In genomic region chr4:102815981-102816380, GRCh38 we compare ENCODE assay signal across 1 cellular context.
A peak's percentile ranks its signal among the peaks of the same experiment; 100 is the strongest.
TF ChIP-seq lines count a peak whose summit lies in the region.

No MANE protein-coding gene starts in this region.

TF ChIP-seq in SK-N-SH, 30 proteins besides CTCF, POLR2A, EP300 and RAD21:
- TF ChIP-seq, protein P1, sequence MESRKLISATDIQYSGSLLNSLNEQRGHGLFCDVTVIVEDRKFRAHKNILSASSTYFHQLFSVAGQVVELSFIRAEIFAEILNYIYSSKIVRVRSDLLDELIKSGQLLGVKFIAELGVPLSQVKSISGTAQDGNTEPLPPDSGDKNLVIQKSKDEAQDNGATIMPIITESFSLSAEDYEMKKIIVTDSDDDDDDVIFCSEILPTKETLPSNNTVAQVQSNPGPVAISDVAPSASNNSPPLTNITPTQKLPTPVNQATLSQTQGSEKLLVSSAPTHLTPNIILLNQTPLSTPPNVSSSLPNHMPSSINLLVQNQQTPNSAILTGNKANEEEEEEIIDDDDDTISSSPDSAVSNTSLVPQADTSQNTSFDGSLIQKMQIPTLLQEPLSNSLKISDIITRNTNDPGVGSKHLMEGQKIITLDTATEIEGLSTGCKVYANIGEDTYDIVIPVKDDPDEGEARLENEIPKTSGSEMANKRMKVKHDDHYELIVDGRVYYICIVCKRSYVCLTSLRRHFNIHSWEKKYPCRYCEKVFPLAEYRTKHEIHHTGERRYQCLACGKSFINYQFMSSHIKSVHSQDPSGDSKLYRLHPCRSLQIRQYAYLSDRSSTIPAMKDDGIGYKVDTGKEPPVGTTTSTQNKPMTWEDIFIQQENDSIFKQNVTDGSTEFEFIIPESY (IDR thresholded peaks at IDR 0.05; ENCODE audit: borderline replicate concordance, low read depth): no peak
- TF ChIP-seq SMC3 (IDR thresholded peaks at IDR 0.05; ENCODE audit: low read depth, low read length) (no peak), YY1 (IDR thresholded peaks at IDR 0.05; ENCODE audit: low read depth) (peak; percentile 81; the same call in 1 of the 2 replicates), EZH2phosphoT487 (IDR thresholded peaks at IDR 0.05; ENCODE audit: borderline replicate concordance, low read depth) (no peak), POLR2AphosphoS5 (IDR thresholded peaks at IDR 0.05; ENCODE audit: low read depth, low read length) (peak; percentile 31; the same call in 1 of the 2 replicates), JUND (IDR thresholded peaks at IDR 0.05) (peak; percentile 72), FOSL2 (IDR thresholded peaks at IDR 0.05; ENCODE audit: borderline replicate concordance, low read depth) (peak; percentile 88), MXI1 (IDR thresholded peaks at IDR 0.05; ENCODE audit: low read depth, low read length) (no peak), NFIC (IDR thresholded peaks at IDR 0.05; ENCODE audit: borderline replicate concordance) (no peak), TAF1 (IDR thresholded peaks at IDR 0.05; ENCODE audit: borderline replicate concordance, low read depth, low read length) (no peak), TEAD4 (IDR thresholded peaks at IDR 0.05; ENCODE audit: borderline replicate concordance, insufficient read depth) (no peak), CHD2 (IDR thresholded peaks at IDR 0.05; ENCODE audit: low read length, partially characterized antibody) (no peak), FOXJ3 (CRISPR knock-in tag; IDR thresholded peaks at IDR 0.05) (no peak), TCF12 (IDR thresholded peaks at IDR 0.05) (peak; percentile 73), RFX5 (IDR thresholded peaks at IDR 0.05; ENCODE audit: low read length) (no peak), SIN3A (IDR thresholded peaks at IDR 0.05; ENCODE audit: borderline replicate concordance, low read depth, low read length) (no peak), RCOR1 (IDR thresholded peaks at IDR 0.05; ENCODE audit: low read length) (no peak), RXRA (IDR thresholded peaks at IDR 0.05; ENCODE audit: borderline replicate concordance, low read depth) (no peak), ELF1 (IDR thresholded peaks at IDR 0.05) (no peak), MEF2A (IDR thresholded peaks at IDR 0.05; ENCODE audit: borderline replicate concordance, low read depth) (no peak), GATA2 (CRISPR knock-in tag; IDR thresholded peaks at IDR 0.05) (no peak), FOXM1 (IDR thresholded peaks at IDR 0.05; ENCODE audit: low read depth) (no peak), GABPA (IDR thresholded peaks at IDR 0.05; ENCODE audit: low read depth) (no peak), NRF1 (IDR thresholded peaks at IDR 0.05; ENCODE audit: low read depth, low read length) (no peak), MAX (IDR thresholded peaks at IDR 0.05; ENCODE audit: low read depth) (0 out of 2 replicates have a peak, but pooled peaks have one; percentile 12)
- TF ChIP-seq, protein P2, sequence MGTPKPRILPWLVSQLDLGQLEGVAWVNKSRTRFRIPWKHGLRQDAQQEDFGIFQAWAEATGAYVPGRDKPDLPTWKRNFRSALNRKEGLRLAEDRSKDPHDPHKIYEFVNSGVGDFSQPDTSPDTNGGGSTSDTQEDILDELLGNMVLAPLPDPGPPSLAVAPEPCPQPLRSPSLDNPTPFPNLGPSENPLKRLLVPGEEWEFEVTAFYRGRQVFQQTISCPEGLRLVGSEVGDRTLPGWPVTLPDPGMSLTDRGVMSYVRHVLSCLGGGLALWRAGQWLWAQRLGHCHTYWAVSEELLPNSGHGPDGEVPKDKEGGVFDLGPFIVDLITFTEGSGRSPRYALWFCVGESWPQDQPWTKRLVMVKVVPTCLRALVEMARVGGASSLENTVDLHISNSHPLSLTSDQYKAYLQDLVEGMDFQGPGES (IDR thresholded peaks at IDR 0.05; ENCODE audit: low read depth, low read length): no peak
- TF ChIP-seq, protein P3, sequence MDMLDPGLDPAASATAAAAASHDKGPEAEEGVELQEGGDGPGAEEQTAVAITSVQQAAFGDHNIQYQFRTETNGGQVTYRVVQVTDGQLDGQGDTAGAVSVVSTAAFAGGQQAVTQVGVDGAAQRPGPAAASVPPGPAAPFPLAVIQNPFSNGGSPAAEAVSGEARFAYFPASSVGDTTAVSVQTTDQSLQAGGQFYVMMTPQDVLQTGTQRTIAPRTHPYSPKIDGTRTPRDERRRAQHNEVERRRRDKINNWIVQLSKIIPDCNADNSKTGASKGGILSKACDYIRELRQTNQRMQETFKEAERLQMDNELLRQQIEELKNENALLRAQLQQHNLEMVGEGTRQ (IDR thresholded peaks at IDR 0.05; ENCODE audit: borderline replicate concordance, low read depth, low read length): no peak
- TF ChIP-seq, protein P4, sequence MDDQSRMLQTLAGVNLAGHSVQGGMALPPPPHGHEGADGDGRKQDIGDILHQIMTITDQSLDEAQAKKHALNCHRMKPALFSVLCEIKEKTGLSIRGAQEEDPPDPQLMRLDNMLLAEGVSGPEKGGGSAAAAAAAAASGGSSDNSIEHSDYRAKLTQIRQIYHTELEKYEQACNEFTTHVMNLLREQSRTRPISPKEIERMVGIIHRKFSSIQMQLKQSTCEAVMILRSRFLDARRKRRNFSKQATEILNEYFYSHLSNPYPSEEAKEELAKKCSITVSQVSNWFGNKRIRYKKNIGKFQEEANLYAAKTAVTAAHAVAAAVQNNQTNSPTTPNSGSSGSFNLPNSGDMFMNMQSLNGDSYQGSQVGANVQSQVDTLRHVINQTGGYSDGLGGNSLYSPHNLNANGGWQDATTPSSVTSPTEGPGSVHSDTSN (IDR thresholded peaks at IDR 0.05): peak; percentile 63
- TF ChIP-seq, protein P5, sequence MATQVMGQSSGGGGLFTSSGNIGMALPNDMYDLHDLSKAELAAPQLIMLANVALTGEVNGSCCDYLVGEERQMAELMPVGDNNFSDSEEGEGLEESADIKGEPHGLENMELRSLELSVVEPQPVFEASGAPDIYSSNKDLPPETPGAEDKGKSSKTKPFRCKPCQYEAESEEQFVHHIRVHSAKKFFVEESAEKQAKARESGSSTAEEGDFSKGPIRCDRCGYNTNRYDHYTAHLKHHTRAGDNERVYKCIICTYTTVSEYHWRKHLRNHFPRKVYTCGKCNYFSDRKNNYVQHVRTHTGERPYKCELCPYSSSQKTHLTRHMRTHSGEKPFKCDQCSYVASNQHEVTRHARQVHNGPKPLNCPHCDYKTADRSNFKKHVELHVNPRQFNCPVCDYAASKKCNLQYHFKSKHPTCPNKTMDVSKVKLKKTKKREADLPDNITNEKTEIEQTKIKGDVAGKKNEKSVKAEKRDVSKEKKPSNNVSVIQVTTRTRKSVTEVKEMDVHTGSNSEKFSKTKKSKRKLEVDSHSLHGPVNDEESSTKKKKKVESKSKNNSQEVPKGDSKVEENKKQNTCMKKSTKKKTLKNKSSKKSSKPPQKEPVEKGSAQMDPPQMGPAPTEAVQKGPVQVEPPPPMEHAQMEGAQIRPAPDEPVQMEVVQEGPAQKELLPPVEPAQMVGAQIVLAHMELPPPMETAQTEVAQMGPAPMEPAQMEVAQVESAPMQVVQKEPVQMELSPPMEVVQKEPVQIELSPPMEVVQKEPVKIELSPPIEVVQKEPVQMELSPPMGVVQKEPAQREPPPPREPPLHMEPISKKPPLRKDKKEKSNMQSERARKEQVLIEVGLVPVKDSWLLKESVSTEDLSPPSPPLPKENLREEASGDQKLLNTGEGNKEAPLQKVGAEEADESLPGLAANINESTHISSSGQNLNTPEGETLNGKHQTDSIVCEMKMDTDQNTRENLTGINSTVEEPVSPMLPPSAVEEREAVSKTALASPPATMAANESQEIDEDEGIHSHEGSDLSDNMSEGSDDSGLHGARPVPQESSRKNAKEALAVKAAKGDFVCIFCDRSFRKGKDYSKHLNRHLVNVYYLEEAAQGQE (IDR thresholded peaks at IDR 0.05; ENCODE audit: low read depth, low read length): no peak
- TF ChIP-seq, protein P6, sequence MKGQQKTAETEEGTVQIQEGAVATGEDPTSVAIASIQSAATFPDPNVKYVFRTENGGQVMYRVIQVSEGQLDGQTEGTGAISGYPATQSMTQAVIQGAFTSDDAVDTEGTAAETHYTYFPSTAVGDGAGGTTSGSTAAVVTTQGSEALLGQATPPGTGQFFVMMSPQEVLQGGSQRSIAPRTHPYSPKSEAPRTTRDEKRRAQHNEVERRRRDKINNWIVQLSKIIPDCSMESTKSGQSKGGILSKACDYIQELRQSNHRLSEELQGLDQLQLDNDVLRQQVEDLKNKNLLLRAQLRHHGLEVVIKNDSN (IDR thresholded peaks at IDR 0.05; ENCODE audit: borderline replicate concordance, low read depth): peak; percentile 85
